ENCODE assay signal across 13 cellular contexts in the genomic region with DNA sequence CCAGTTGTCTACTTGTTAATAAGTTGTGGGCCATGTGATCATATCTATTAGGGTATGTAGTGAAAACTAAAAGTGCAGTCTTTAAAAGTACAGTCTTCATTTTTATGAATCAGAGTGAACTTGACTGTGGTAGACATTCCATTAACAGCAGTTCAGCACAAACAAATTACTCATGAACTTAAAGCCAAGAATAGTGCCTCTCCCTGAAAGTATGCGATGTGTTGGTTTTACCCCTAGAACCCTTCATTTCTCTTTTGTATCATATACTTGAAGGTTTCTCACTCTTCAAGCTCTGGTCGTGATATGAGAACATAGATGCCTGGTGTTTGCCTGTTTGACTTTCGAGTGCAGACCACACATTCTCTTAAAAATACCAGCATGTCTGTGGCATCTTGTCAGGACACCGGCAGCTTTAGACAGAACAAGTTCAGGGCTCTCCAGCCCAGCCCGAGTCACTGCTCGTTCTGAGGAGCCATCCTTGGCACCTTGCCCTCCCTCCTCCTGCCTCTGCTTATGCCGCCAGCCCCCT.
A peak's percentile ranks its signal among the peaks of the same experiment; 100 is the strongest.
DNase-seq lines count a peak whose midpoint lies in the region; ATAC-seq, FAIRE-seq and TF ChIP-seq lines count a peak whose summit lies in the region.
"Had no signal": no experiment of that assay in that cellular context is flagged by ENCODE, and none has a peak within 500 bp of the region (broad histone marks: within the 10 kb centered on the region; RNA-seq: fewer than 3 reads in every experiment).

No MANE protein-coding gene starts in this region.

- no peaks in the 10 kb centered on the region for H3K4me1 Mint-ChIP-seq in effector memory CD8-positive, alpha-beta T cell (ENCODE audit: low read depth in 2 of 2)

- no peaks in the 10 kb centered on the region for H3K9me3 Mint-ChIP-seq in effector memory CD8-positive, alpha-beta T cell
- H3K9me3 Mint-ChIP-seq: stimulated activated memory B cell treated with anti-CD40 and anti-IgM and Interleukin-4, amounts not matched to agents 10 μg/mL and 1 μg/mL and 100 μg/mL, for 72 hours had no signal

- H3K4me3 ChIP-seq in fibroblast of villous mesenchyme (ENCODE audit: low read depth, low read length) = no peak overlapping the region

- DNase-seq in AG08395 (ENCODE audit: low spot score) = peak; percentile 78
- peak; percentile 74 for DNase-seq in M059J (ENCODE audit: low read depth)
- DNase-seq in fibroblast of villous mesenchyme (ENCODE audit: low read depth) = peak; percentile 59
- no peak for DNase-seq in D721Med (ENCODE audit: insufficient read length, low spot score)
- no peak for DNase-seq in stimulated activated CD4-positive, alpha-beta T cell treated with anti-CD3 and anti-CD28 coated beads, Interleukin-2, amount 100 ng/mL, for 48 hours
- no peak for DNase-seq in effector memory CD8-positive, alpha-beta T cell
- DNase-seq: DMS153, GOT3, NCI-H524, retina had no signal

- no peaks in the 10 kb centered on the region for H3K27me3 Mint-ChIP-seq in effector memory CD8-positive, alpha-beta T cell
- H3K27me3 Mint-ChIP-seq: stimulated activated memory B cell treated with anti-CD40 and anti-IgM and Interleukin-4, amounts not matched to agents 10 μg/mL and 1 μg/mL and 100 μg/mL, for 72 hours had no signal

- no peak overlapping the region for H3K4me3 Mint-ChIP-seq in effector memory CD8-positive, alpha-beta T cell
- H3K4me3 Mint-ChIP-seq: stimulated activated memory B cell treated with anti-CD40 and anti-IgM and Interleukin-4, amounts not matched to agents 10 μg/mL and 1 μg/mL and 100 μg/mL, for 72 hours had no signal

- ATAC-seq in GM19035 (IDR thresholded peaks at IDR 0.05; ENCODE audit: unreplicated experiment) (peak; percentile 57), HG02588 (IDR thresholded peaks at IDR 0.05; ENCODE audit: unreplicated experiment) (no peak)
- ATAC-seq in effector memory CD8-positive, alpha-beta T cell (replicated peaks) = no peak
- ATAC-seq: stimulated activated memory B cell treated with anti-CD40 and anti-IgM and Interleukin-4, amounts not matched to agents 10 μg/mL and 1 μg/mL and 100 μg/mL, for 72 hours had no signal

- no peak overlapping the region for H3K27ac Mint-ChIP-seq in effector memory CD8-positive, alpha-beta T cell
- H3K27ac Mint-ChIP-seq: stimulated activated memory B cell treated with anti-CD40 and anti-IgM and Interleukin-4, amounts not matched to agents 10 μg/mL and 1 μg/mL and 100 μg/mL, for 72 hours had no signal

- no peak for FAIRE-seq in D721Med (lab: Jason Lieb, UNC)

- H3K36me3 Mint-ChIP-seq in effector memory CD8-positive, alpha-beta T cell (ENCODE audit: insufficient read depth) = peaks cover 6% of the 10 kb centered on the region

- no peak for TF ChIP-seq CTCF in fibroblast of villous mesenchyme (IDR thresholded peaks at IDR 0.05; ENCODE audit: insufficient read depth, low read depth, low read length)
- TF ChIP-seq CTCF in D721Med (IDR thresholded peaks at IDR 0.05; ENCODE audit: insufficient read depth, missing control alignments) = no peak

Comparison
In these comparisons a context has a peak if more than half of its experiments do, and no peak if none do; other contexts are left out.
1. DNase-seq: peak in AG08395 (single experiment), M059J (single experiment) and fibroblast of villous mesenchyme (single experiment); none in D721Med (single experiment), stimulated activated CD4-positive, alpha-beta T cell treated with anti-CD3 and anti-CD28 coated beads, Interleukin-2, amount 100 ng/mL, for 48 hours (0 of 2) and effector memory CD8-positive, alpha-beta T cell (0 of 3).